Comparison of ENCODE assay signal across 1 cellular context in genomic region chr5:160187091-160187490, GRCh38.
TF ChIP-seq lines count a peak whose summit lies in the region.

No MANE protein-coding gene starts in this region.

TF ChIP-seq in SK-N-SH treated with all-trans-retinoic acid at 6 μM for 48 hours, 23 proteins besides CTCF, POLR2A, EP300 and RAD21 (continued from another document):
- TF ChIP-seq PATZ1 (CRISPR knock-in tag; IDR thresholded peaks at IDR 0.05; ENCODE audit: borderline replicate concordance) (no peak), ZNF8 (CRISPR knock-in tag; IDR thresholded peaks at IDR 0.05) (no peak), ZNF565 (CRISPR knock-in tag; conservative IDR thresholded peaks at IDR 0.05; ENCODE audit: low read depth) (no peak), OSR1 (CRISPR knock-in tag; IDR thresholded peaks at IDR 0.05) (no peak), ISL1 (CRISPR knock-in tag; IDR thresholded peaks at IDR 0.05) (no peak), ESRRG (CRISPR knock-in tag; IDR thresholded peaks at IDR 0.05) (no peak)
- TF ChIP-seq, protein P1, sequence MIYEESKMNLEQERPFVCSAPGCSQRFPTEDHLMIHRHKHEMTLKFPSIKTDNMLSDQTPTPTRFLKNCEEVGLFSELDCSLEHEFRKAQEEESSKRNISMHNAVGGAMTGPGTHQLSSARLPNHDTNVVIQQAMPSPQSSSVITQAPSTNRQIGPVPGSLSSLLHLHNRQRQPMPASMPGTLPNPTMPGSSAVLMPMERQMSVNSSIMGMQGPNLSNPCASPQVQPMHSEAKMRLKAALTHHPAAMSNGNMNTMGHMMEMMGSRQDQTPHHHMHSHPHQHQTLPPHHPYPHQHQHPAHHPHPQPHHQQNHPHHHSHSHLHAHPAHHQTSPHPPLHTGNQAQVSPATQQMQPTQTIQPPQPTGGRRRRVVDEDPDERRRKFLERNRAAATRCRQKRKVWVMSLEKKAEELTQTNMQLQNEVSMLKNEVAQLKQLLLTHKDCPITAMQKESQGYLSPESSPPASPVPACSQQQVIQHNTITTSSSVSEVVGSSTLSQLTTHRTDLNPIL (CRISPR knock-in tag; IDR thresholded peaks at IDR 0.05; ENCODE audit: low read depth) = no peak
